Comparison of ENCODE assay signal across 1 cellular context in genomic region chr10:133062085-133062484, GRCh38.
A peak's percentile ranks its signal among the peaks of the same experiment; 100 is the strongest.
TF ChIP-seq lines count a peak whose summit lies in the region.

No MANE protein-coding gene starts in this region.

TF ChIP-seq in K562, 482 proteins besides CTCF, POLR2A, EP300 and RAD21 (continued from another document):
- 0 out of 2 replicates have a peak, but pooled peaks have one; percentile 12 for TF ChIP-seq TFE3 (CRISPR knock-in tag; IDR thresholded peaks at IDR 0.05)
